In the genomic region with DNA sequence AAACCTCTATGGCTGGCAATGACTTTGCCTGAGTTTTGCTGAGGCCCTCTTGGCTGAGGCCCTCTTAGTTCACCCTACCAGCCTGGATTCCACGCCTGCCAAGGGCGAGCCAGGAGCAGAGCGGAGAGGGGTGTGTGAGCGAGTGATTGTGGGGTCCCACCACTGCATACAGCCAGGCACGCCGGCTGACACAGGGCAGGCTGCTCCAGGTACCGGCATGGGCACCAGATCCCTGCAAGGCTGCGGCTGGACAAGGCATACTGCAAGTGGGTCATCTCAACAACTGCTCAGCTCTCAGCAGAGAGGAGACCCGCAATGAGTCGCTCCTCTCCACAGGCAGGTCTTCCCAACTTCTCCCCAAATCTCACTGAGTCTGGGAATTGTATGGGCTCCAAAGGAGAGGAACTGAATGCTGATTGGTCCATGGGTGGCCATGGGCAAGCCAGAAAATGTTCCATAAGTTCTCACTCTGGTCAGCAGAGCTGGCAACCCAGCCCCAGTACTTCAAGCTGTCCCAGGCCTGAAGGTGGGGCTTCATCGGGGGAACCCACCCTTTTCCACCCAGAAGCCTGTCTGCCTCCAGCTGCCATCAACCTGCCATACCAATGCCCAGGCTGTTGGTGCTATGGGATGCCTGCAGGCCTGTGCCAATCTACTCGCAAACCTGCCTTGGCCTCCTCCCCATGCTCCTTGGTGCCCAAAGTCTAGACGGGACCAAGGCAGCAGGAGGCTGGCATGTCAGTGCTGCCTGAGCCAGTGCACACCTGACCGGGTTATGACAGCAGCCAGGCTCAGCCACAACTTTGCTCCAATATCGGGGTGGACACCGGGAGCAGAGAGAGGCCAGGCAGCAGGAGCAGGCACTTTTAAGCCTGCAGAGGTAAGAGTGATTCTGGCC, we compare ENCODE assay signal across 11 cellular contexts.
"Had no signal": no experiment of that assay in that cellular context is flagged by ENCODE, and none has a peak within 500 bp of the region (broad histone marks: within the 10 kb centered on the region; RNA-seq: fewer than 3 reads in every experiment).

No MANE protein-coding gene starts in this region.

- DNase-seq: activated CD4-positive, alpha-beta T cell treated with anti-CD3 and anti-CD28 coated beads for 48 hours; body of pancreas; effector memory CD4-positive, alpha-beta T cell; gastrocnemius medialis; ovary; stimulated activated naive B cell treated with anti-CD40 and anti-IgM and Interleukin-4, amounts not matched to agents 10 μg/mL and 1 μg/mL and 100 μg/mL, for 72 hours had no signal

- H3K27me3 ChIP-seq: body of pancreas, gastrocnemius medialis, ovary, tibial nerve had no signal

- ATAC-seq: activated T-helper 17 cell treated with anti-CD3 and anti-CD28 coated beads, Interleukin-2, amount 50 U/mL, for 72 hours; body of pancreas; gastrocnemius medialis; WTC11 had no signal

- H3K4me3 ChIP-seq: body of pancreas, gastrocnemius medialis, ovary, SK-N-MC, skin epidermis, tibial nerve had no signal

- H3K27ac ChIP-seq: body of pancreas, gastrocnemius medialis, ovary, SK-N-MC, skin epidermis, tibial nerve had no signal

- H3K4me1 ChIP-seq: body of pancreas, gastrocnemius medialis, tibial nerve had no signal

- H3K36me3 ChIP-seq: gastrocnemius medialis, ovary, tibial nerve had no signal

- H3K9me3 ChIP-seq: body of pancreas, gastrocnemius medialis, ovary had no signal
